In genomic region chr1:190835658-190836057, GRCh38 we compare ENCODE assay signal across 23 cellular contexts.
"Had no signal": no experiment of that assay in that cellular context is flagged by ENCODE, and none has a peak within 500 bp of the region (broad histone marks: within the 10 kb centered on the region; RNA-seq: fewer than 3 reads in every experiment).

No MANE protein-coding gene starts in this region.

- H3K36me3 ChIP-seq: left ventricle myocardium inferior, right atrium auricular region, right lobe of liver, tibial nerve, vagina had no signal

- H3K4me1 ChIP-seq: left ventricle myocardium inferior, parathyroid adenoma, right atrium auricular region, right lobe of liver, tibial nerve, vagina had no signal

- H3K4me3 ChIP-seq: hepatocyte, left ventricle myocardium inferior, lung, mucosa of descending colon, right atrium auricular region, right lobe of liver, smooth muscle cell, tibial nerve, vagina had no signal

- H3K4me2 ChIP-seq: hepatocyte, smooth muscle cell had no signal

- H2AFZ ChIP-seq: hepatocyte, parathyroid adenoma had no signal

- DNase-seq: islet precursor cell; left ventricle myocardium inferior; midbrain; mucosa of descending colon; naive thymus-derived CD4-positive, alpha-beta T cell; nucleus accumbens; right lobe of liver; stimulated activated CD4-positive, alpha-beta T cell treated with anti-CD3 and anti-CD28 coated beads, Interleukin-1b, Interleukin-23, amount 100 ng/mL, for 48 hours; stimulated activated CD4-positive, alpha-beta T cell treated with anti-CD3 and anti-CD28 coated beads, Interleukin-2, amount 100 ng/mL, for 48 hours; stimulated activated CD4-positive, alpha-beta T cell treated with anti-CD3 and anti-CD28 coated beads, Interleukin-4, amount 100 ng/mL, for 4 hours; stimulated activated CD8-positive, alpha-beta memory T cell treated with anti-CD3 and anti-CD28 coated beads, Interleukin-4, amount 100 ng/mL, for 48 hours; stimulated activated naive CD4-positive, alpha-beta T cell treated with Interleukin-2 at 50 U/mL for 16 hours; stimulated activated naive CD8-positive, alpha-beta T cell treated with anti-CD3 and anti-CD28 coated beads, Interleukin-15, amount 100 ng/mL, for 72 hours; substantia nigra had no signal

- H3K27me3 ChIP-seq: hepatocyte, right atrium auricular region, right lobe of liver, tibial nerve, vagina had no signal

- H3K9me3 ChIP-seq: mucosa of descending colon, right atrium auricular region, right lobe of liver, tibial nerve, vagina had no signal

- H3K79me2 ChIP-seq: hepatocyte, parathyroid adenoma had no signal

- H3K9ac ChIP-seq: parathyroid adenoma had no signal

- H3K27ac ChIP-seq: hepatocyte, left ventricle myocardium inferior, parathyroid adenoma, right atrium auricular region, right lobe of liver, tibial nerve, vagina had no signal

- ATAC-seq: mucosa of descending colon; naive thymus-derived CD4-positive, alpha-beta T cell; natural killer cell treated with Interleukin-12 subunit alpha and Interleukin-12 subunit beta and Interleukin-15 and Interleukin-18, amount 100 ng/mL, for 72 hours; right lobe of liver; stimulated activated memory B cell treated with anti-CD40 and anti-IgM and Interleukin-4, amounts not matched to agents 10 μg/mL and 1 μg/mL and 100 μg/mL, for 72 hours; stimulated activated naive CD8-positive, alpha-beta T cell treated with anti-CD3 and anti-CD28 coated beads, Interleukin-15, amount 100 ng/mL, for 72 hours had no signal
